Comparison of ENCODE assay signal across 9 cellular contexts in the genomic region with DNA sequence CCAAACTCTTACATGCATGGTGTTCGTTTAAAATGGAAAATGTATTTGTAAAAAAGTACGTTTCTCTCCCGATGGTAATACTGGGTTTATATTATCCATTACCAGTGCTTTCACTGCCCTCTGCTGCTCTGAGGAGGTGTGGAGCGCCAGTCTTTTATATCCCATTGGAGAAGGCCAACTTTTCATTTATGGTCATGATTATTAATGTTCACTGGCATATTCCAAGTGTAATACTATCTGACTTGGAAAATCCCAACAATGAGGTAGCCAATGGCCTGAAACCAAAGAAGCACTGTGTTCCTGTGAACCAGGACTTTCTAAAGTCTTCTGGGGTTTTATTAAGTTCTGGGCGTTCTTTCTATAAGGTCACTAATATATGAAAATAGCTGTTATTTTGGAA.
DNase-seq lines count a peak whose midpoint lies in the region.
"Had no signal": no experiment of that assay in that cellular context is flagged by ENCODE, and none has a peak within 500 bp of the region (broad histone marks: within the 10 kb centered on the region; RNA-seq: fewer than 3 reads in every experiment).

No MANE protein-coding gene starts in this region.

- DNase-seq in Ammon's horn (ENCODE audit: low spot score), result peak; percentile 51
- peak; percentile 47 for DNase-seq in HPDE6-E6E7 (ENCODE audit: extremely low spot score)
- DNase-seq in SJCRH30, result peak; percentile 68 to 88
- peak; percentile 83 for DNase-seq in fibroblast of peridontal ligament (ENCODE audit: extremely low read depth)
- DNase-seq in posterior vena cava (ENCODE audit: low spot score), result peak; percentile 83
- DNase-seq in T-helper 2 cell treated with Interferon-gamma antibody and Interleukin-4, amounts not matched to agents 5 μg/mL and 100 μg/mL, for 36 hours (ENCODE audit: low spot score), result no peak
- DNase-seq in central memory CD4-positive, alpha-beta T cell, result no peak
- DNase-seq in GDM1 (lab: John Stamatoyannopoulos, UW), result no peak

- intact Hi-C loops in posterior vena cava (cut with DNase I), result loop anchor here (5.0 to 10.0 kb wide), 3 partner anchors 72 to 225 kb away; no protein-coding TSS in a partner anchor

- peak overlapping the region; percentile 87; the same call in 1 of the 2 replicates for H3K27ac ChIP-seq in SJCRH30
- H3K27ac ChIP-seq: epithelial cell of prostate had no signal

- H3K4me1 Mint-ChIP-seq in T-helper 2 cell treated with Interferon-gamma antibody and Interleukin-4, amounts not matched to agents 5 μg/mL and 100 μg/mL, for 36 hours (ENCODE audit: low read depth), result peaks cover 8% of the 10 kb centered on the region

- peaks cover 4% of the 10 kb centered on the region for H3K27me3 Mint-ChIP-seq in T-helper 2 cell treated with Interferon-gamma antibody and Interleukin-4, amounts not matched to agents 5 μg/mL and 100 μg/mL, for 36 hours (ENCODE audit: low read depth)

- peaks cover 21% of the 10 kb centered on the region for H3K4me1 ChIP-seq in SJCRH30

- H3K9me3 ChIP-seq in SJCRH30 (replicated peaks), result no peaks in the 10 kb centered on the region

- no peak overlapping the region for H3K4me3 Mint-ChIP-seq in T-helper 2 cell treated with Interferon-gamma antibody and Interleukin-4, amounts not matched to agents 5 μg/mL and 100 μg/mL, for 36 hours

- no peaks in the 10 kb centered on the region for H3K9me3 Mint-ChIP-seq in T-helper 2 cell treated with Interferon-gamma antibody and Interleukin-4, amounts not matched to agents 5 μg/mL and 100 μg/mL, for 36 hours

- peaks cover 4% of the 10 kb centered on the region for H3K36me3 Mint-ChIP-seq in T-helper 2 cell treated with Interferon-gamma antibody and Interleukin-4, amounts not matched to agents 5 μg/mL and 100 μg/mL, for 36 hours (ENCODE audit: low read depth)

- H3K27me3 ChIP-seq in SJCRH30, result no peaks in the 10 kb centered on the region

- H3K4me3 ChIP-seq in SJCRH30, result peak overlapping the region; percentile 36

- no peak overlapping the region for H3K27ac Mint-ChIP-seq in T-helper 2 cell treated with Interferon-gamma antibody and Interleukin-4, amounts not matched to agents 5 μg/mL and 100 μg/mL, for 36 hours

- no peaks in the 10 kb centered on the region for H3K36me3 ChIP-seq in SJCRH30

Comparison
In these comparisons a context has a peak if more than half of its experiments do, and no peak if none do; other contexts are left out.
1. DNase-seq: peak in Ammon's horn (single experiment), HPDE6-E6E7 (single experiment), SJCRH30 (2 of 2), fibroblast of peridontal ligament (single experiment) and posterior vena cava (single experiment); none in T-helper 2 cell treated with Interferon-gamma antibody and Interleukin-4, amounts not matched to agents 5 μg/mL and 100 μg/mL, for 36 hours (single experiment), central memory CD4-positive, alpha-beta T cell (single experiment) and GDM1 (single experiment).